Comparison of ENCODE assay signal across 29 cellular contexts in the genomic region with DNA sequence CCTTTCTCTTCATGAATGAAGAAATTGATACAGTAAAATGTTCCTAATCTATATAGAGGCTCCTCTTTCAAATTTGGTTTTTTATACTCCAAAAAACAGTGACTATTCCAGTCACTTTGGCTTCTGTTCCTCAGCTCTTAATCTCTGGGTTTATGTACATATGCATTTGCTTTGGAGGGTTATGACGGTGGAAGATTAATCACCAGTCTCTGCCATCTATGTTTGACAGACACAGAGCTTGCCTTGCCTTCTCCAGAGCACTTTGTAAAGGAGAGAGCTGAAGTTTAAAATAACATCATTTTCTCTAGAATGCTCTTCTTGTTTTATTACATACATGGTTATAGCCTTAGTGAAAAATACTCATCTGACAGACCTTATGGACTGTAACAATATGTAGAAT.
DNase-seq lines count a peak whose midpoint lies in the region; ATAC-seq, FAIRE-seq and TF ChIP-seq lines count a peak whose summit lies in the region.
"Had no signal": no experiment of that assay in that cellular context is flagged by ENCODE, and none has a peak within 500 bp of the region (broad histone marks: within the 10 kb centered on the region; RNA-seq: fewer than 3 reads in every experiment).

No MANE protein-coding gene starts in this region.

- 22 to 41% methylated on average over 1 of the region's 1 CpG for WGBS in pancreas, 2 donors

- no peak for DNase-seq in dorsolateral prefrontal cortex
- no peak for DNase-seq in pancreas
- DNase-seq in substantia nigra (lab: John Stamatoyannopoulos, UW): no peak
- no peak for DNase-seq in NCI-H128 (lab: John Stamatoyannopoulos, UW; ENCODE audit: unreplicated experiment)
- no peak for DNase-seq in GM12891 (ENCODE audit: insufficient read length, low spot score)
- DNase-seq: BE2C; CD8-positive, alpha-beta memory T cell; DMS 273 treated with DMSO at 0.1 percent for 48 hours; DMS79; EL; GDM1; HCEC 1CT; Kasumi-1; NCI-H1092 treated with DMSO at 0.1 percent for 48 hours; NCI-H146; NCI-H446; NCI-H524 treated with DMSO at 0.1 percent for 48 hours; NCI-H82; NK-92 treated with Interleukin-12 subunit alpha and Interleukin-12 subunit beta, amount 100 ng/mL, for 24 hours; PC-9; SJCRH30 had no signal

- intact Hi-C loops in dorsolateral prefrontal cortex (cut with DNase I) (loop anchor here (2.0 to 5.0 kb wide), 3 partner anchors 99 to 249 kb away; a partner anchor contains a TSS), pancreas (cut with DNase I) (no loop called here)

- peak overlapping the region; percentile 77 for H3K27ac ChIP-seq in angular gyrus (ENCODE audit: low read depth, low read length)
- peak overlapping the region; percentile 12 to 95 (median 85) for H3K27ac ChIP-seq in dorsolateral prefrontal cortex
- H3K27ac ChIP-seq in pancreas: no peak overlapping the region
- peak overlapping the region; percentile 83 for H3K27ac ChIP-seq in substantia nigra (ENCODE audit: low read depth, low read length, poor library complexity, severe bottlenecking)
- H3K27ac ChIP-seq: PC-9, SJCRH30 had no signal

- FAIRE-seq in pancreas (lab: Jason Lieb, UNC) (no peak), GM12891 (lab: Jason Lieb, UNC) (no peak)
- FAIRE-seq: GM12878, GM19239, H1, HepG2 had no signal

- peak in 3 of 4 donors; percentile 26 to 77 (median 50) for ATAC-seq in pancreas
- no peak for ATAC-seq in GM18907 (IDR thresholded peaks at IDR 0.05; ENCODE audit: unreplicated experiment)
- ATAC-seq: GM12878, HepG2, Right ventricle myocardium inferior, SK-N-SH treated with all-trans-retinoic acid at 6 μM for 48 hours had no signal

- TF ChIP-seq POLR2A in GM12891 (IDR thresholded peaks at IDR 0.05; ENCODE audit: low read depth, low read length): no peak

- TF ChIP-seq CTCF in dorsolateral prefrontal cortex (IDR thresholded peaks at IDR 0.05 in 54 of 56, conservative IDR thresholded peaks at IDR 0.05 in 2 of 56; ENCODE audit: low read depth in 1 of 56, partially characterized antibody in 56 of 56) (no peak), pancreas (IDR thresholded peaks at IDR 0.05) (no peak)

- H3K36me3 ChIP-seq in pancreas: no peaks in the 10 kb centered on the region
- H3K36me3 ChIP-seq: BE2C had no signal

- H3K4me3 ChIP-seq in dorsolateral prefrontal cortex (peak overlapping the region in 8 of 59 donors; percentile 6 to 51 (median 30)), pancreas (no peak overlapping the region)
- H3K4me3 ChIP-seq: GM12878, PC-9, SJCRH30 had no signal

- H3K27me3 ChIP-seq in dorsolateral prefrontal cortex: no peaks in the 10 kb centered on the region
- no peaks in the 10 kb centered on the region for H3K27me3 ChIP-seq in pancreas
- H3K27me3 ChIP-seq: BE2C, SJCRH30 had no signal

- H3K4me1 ChIP-seq in pancreas: peaks cover 4 to 27% (median 5%) of the 10 kb centered on the region in 3 donors
- H3K4me1 ChIP-seq: BE2C, SJCRH30 had no signal

- H3K9me3 ChIP-seq in pancreas: no peaks in the 10 kb centered on the region
- H3K9me3 ChIP-seq: BE2C, SJCRH30 had no signal

TF ChIP-seq in GM12891, 5 proteins besides CTCF, POLR2A, EP300 and RAD21:
- TF ChIP-seq PAX5 (IDR thresholded peaks at IDR 0.05; ENCODE audit: insufficient read depth, low read length, severe bottlenecking) (no peak), POU2F2 (IDR thresholded peaks at IDR 0.05; ENCODE audit: low read depth, low read length) (no peak), SPI1 (IDR thresholded peaks at IDR 0.05; ENCODE audit: low read depth, low read length) (no peak), TAF1 (IDR thresholded peaks at IDR 0.05; ENCODE audit: low read depth, low read length) (no peak), POLR2AphosphoS5 (IDR thresholded peaks at IDR 0.05; ENCODE audit: low read depth, low read length) (no peak)

Comparison
In these comparisons a context has a peak if more than half of its experiments do, and no peak if none do; other contexts are left out.
1. H3K27ac ChIP-seq: peak in angular gyrus (single experiment), dorsolateral prefrontal cortex (59 of 59) and substantia nigra (single experiment); none in pancreas (0 of 4).
2. intact Hi-C loops: an anchor here in dorsolateral prefrontal cortex (2.0 to 5.0 kb wide); none called in pancreas.